8 cellular contexts compared by ENCODE assay signal in genomic region chr13:98542568-98543379, GRCh38. TPM values are rescaled to one million over a fixed set of nuclear protein-coding genes. Genes with fewer than 3 reads are reported as not detected.
A peak's percentile ranks its signal among the peaks of the same experiment; 100 is the strongest.
DNase-seq lines count a peak whose midpoint lies in the region; ATAC-seq, FAIRE-seq and TF ChIP-seq lines count a peak whose summit lies in the region.

No MANE protein-coding gene starts in this region.

- peak overlapping the region; percentile 66 for H3K27ac Mint-ChIP-seq in activated CD4-positive, alpha-beta memory T cell treated with anti-CD3 and anti-CD28 coated beads, Interleukin-2, amount 10 ng/mL, durations not matched to agents 7 days and 5 days
- H3K27ac Mint-ChIP-seq in naive B cell, result peak overlapping the region; percentile 73 to 90 (median 82)

- CTCF ChIA-PET in activated CD4-positive, alpha-beta memory T cell treated with anti-CD3 and anti-CD28 coated beads, Interleukin-2, amount 10 ng/mL, durations not matched to agents 7 days and 5 days (lab: Charles Lee), result interaction anchor here (1.4 to 2.9 kb wide), 4 partner anchors 13 to 111 kb away, joined by 4 to 11 read pairs (median 4); no protein-coding TSS in a partner anchor
- CTCF ChIA-PET in RWPE1 (lab: Yijun Ruan, JAX), result interaction anchor here (0.6 kb wide), 2 partner anchors 76 to 121 kb away, joined by 3 to 4 read pairs; no protein-coding TSS in a partner anchor

- ATAC-seq in HG02759 (IDR thresholded peaks at IDR 0.05; ENCODE audit: unreplicated experiment) (peak; percentile 61), naive B cell (ENCODE audit: low read depth in 2 of 2) (peak; percentile 64 to 73)

- H3K4me3 Mint-ChIP-seq in activated CD4-positive, alpha-beta memory T cell treated with anti-CD3 and anti-CD28 coated beads, Interleukin-2, amount 10 ng/mL, durations not matched to agents 7 days and 5 days, result peak overlapping the region; percentile 40
- H3K4me3 Mint-ChIP-seq in naive B cell, result peak overlapping the region; percentile 73 to 90 (median 83)

- FAIRE-seq in GM12891 (lab: Jason Lieb, UNC), result peak; percentile 69

- POLR2A ChIA-PET in activated CD4-positive, alpha-beta memory T cell treated with anti-CD3 and anti-CD28 coated beads, Interleukin-2, amount 10 ng/mL, durations not matched to agents 7 days and 5 days (lab: Charles Lee), result interaction anchor here (0.7 to 3.0 kb wide), 8 partner anchors 14 to 63 kb away, joined by 3 to 14 read pairs (median 4); no protein-coding TSS in a partner anchor
- POLR2A ChIA-PET in RWPE1 (lab: Yijun Ruan, JAX; ENCODE audit: low non-redundant PET), result no interaction called here

- DNase-seq in GM12891 (ENCODE audit: insufficient read length, low spot score) (no peak), naive B cell (no peak), 8988T (no peak), cortex of kidney (lab: John Stamatoyannopoulos, UW) (no peak), RWPE1 (ENCODE audit: low spot score) (no peak), ureter (ENCODE audit: low spot score) (no peak)
- no peak for DNase-seq in activated CD4-positive, alpha-beta memory T cell treated with anti-CD3 and anti-CD28 coated beads, Interleukin-2, amount 10 ng/mL, durations not matched to agents 7 days and 5 days

- no peak for TF ChIP-seq POLR2A in GM12891 (IDR thresholded peaks at IDR 0.05; ENCODE audit: low read depth, low read length)

- no peaks in the 10 kb centered on the region for H3K27me3 Mint-ChIP-seq in activated CD4-positive, alpha-beta memory T cell treated with anti-CD3 and anti-CD28 coated beads, Interleukin-2, amount 10 ng/mL, durations not matched to agents 7 days and 5 days
- H3K27me3 Mint-ChIP-seq in naive B cell, result no peaks in the 10 kb centered on the region

- TF ChIP-seq CTCF in RWPE1 (conservative IDR thresholded peaks at IDR 0.05; ENCODE audit: low read depth), result no peak

- H3K9me3 Mint-ChIP-seq in activated CD4-positive, alpha-beta memory T cell treated with anti-CD3 and anti-CD28 coated beads, Interleukin-2, amount 10 ng/mL, durations not matched to agents 7 days and 5 days, result no peaks in the 10 kb centered on the region
- no peaks in the 10 kb centered on the region for H3K9me3 Mint-ChIP-seq in naive B cell

- no peak overlapping the region for H3K27ac ChIP-seq in RWPE1

- peaks cover 89% of the 10 kb centered on the region for H3K4me1 Mint-ChIP-seq in activated CD4-positive, alpha-beta memory T cell treated with anti-CD3 and anti-CD28 coated beads, Interleukin-2, amount 10 ng/mL, durations not matched to agents 7 days and 5 days
- peaks cover 52 to 94% (median 90%) of the 10 kb centered on the region in 3 donors for H3K4me1 Mint-ChIP-seq in naive B cell

- peaks cover 39% of the 10 kb centered on the region for H3K36me3 Mint-ChIP-seq in activated CD4-positive, alpha-beta memory T cell treated with anti-CD3 and anti-CD28 coated beads, Interleukin-2, amount 10 ng/mL, durations not matched to agents 7 days and 5 days (ENCODE audit: low read depth)
- no peaks in the 10 kb centered on the region for H3K36me3 Mint-ChIP-seq in naive B cell

TF ChIP-seq in GM12891, 5 proteins besides CTCF, POLR2A, EP300 and RAD21:
- TF ChIP-seq SPI1 (IDR thresholded peaks at IDR 0.05; ENCODE audit: low read depth, low read length) (no peak; the same call in 1 of the 2 replicates), POLR2AphosphoS5 (IDR thresholded peaks at IDR 0.05; ENCODE audit: low read depth, low read length) (no peak), PAX5 (IDR thresholded peaks at IDR 0.05; ENCODE audit: insufficient read depth, low read length, severe bottlenecking) (no peak), TAF1 (IDR thresholded peaks at IDR 0.05; ENCODE audit: low read depth, low read length) (no peak), POU2F2 (IDR thresholded peaks at IDR 0.05; ENCODE audit: low read depth, low read length) (no peak)
TF ChIP-seq in GM12891: peak in this region for 0.

RNA-seq across cellular contexts. Expression of gene STK24, which starts 34.1 kb away (rescaled TPM):
- 72.0 TPM for polyA plus RNA-seq in GM12891 (2012; ENCODE audit: low read depth, missing spikeins)
- 100 to 1,000 TPM; 189 to 204 TPM for total RNA-seq in activated CD4-positive, alpha-beta memory T cell treated with anti-CD3 and anti-CD28 coated beads, Interleukin-2, amount 10 ng/mL, durations not matched to agents 7 days and 5 days
- 10 to 100 TPM; 30.2 to 63.1 (median 37.2) TPM for polyA plus RNA-seq in naive B cell (ENCODE audit: low read depth in 6 of 6)
- total RNA-seq in ureter, result 160 TPM
